Comparison of ENCODE assay signal across 8 cellular contexts in the genomic region with DNA sequence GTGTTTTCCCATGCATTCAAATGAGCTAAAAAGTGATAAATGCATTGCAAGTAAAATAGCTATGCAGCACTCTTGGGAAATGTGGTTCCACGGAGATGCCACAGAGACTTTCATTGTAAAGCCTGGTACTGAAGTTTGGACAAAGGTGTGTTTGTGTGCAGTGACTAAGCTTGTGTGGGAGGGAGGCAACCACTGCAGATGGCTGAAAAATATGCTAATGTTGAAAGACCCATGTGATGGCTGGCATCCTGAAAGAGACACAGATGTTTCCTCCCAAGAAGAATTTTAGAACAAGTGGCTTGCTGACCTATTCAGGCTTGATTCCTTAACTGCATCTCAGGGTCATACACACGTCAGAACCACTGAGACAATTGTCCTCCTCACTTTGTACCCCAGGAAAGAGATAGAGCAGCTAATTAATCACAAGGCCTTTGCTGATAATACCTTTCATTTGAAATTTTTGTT.
DNase-seq lines count a peak whose midpoint lies in the region; ATAC-seq and TF ChIP-seq lines count a peak whose summit lies in the region.

No MANE protein-coding gene starts in this region.

- H3K27me3 ChIP-seq in transverse colon (no peaks in the 10 kb centered on the region), mesendoderm (ENCODE audit: insufficient read depth, low read length, poor library complexity) (no peaks in the 10 kb centered on the region)

- no peak for TF ChIP-seq EP300 in transverse colon (IDR thresholded peaks at IDR 0.05; ENCODE audit: low read depth)

- no peak for TF ChIP-seq POLR2A in transverse colon (IDR thresholded peaks at IDR 0.05)

- H3K9me3 Mint-ChIP-seq in T-helper 2 cell treated with Interferon-gamma antibody and Interleukin-4, amounts not matched to agents 5 μg/mL and 100 μg/mL, for 36 hours, result no peaks in the 10 kb centered on the region
- peaks cover 8% of the 10 kb centered on the region for H3K9me3 Mint-ChIP-seq in stimulated activated memory B cell treated with anti-CD40 and anti-IgM and Interleukin-4, amounts not matched to agents 10 μg/mL and 1 μg/mL and 100 μg/mL, for 72 hours

- 0 to 44% methylated on average over 1 to 2 of the region's 2 CpGs for WGBS in transverse colon (ENCODE audit: low coverage in 1 of 2), 2 donors
- WGBS in mesendoderm (ENCODE audit: extremely low coverage, insufficient coverage, low lambda C conversion rate), result no CpG with 5 or more reads among the region's 2 CpGs

- H2BK120ac ChIP-seq in mesendoderm (ENCODE audit: low read depth, low read length), result no peak overlapping the region

- H3K27ac ChIP-seq in transverse colon, result no peak overlapping the region
- H3K27ac ChIP-seq in mesendoderm (ENCODE audit: low read depth, low read length), result no peak overlapping the region

- no peak for TF ChIP-seq CTCF in transverse colon (IDR thresholded peaks at IDR 0.05)

- H3K36me3 ChIP-seq in transverse colon (no peaks in the 10 kb centered on the region), mesendoderm (ENCODE audit: control insufficient read depth, insufficient read depth, low read length) (no peaks in the 10 kb centered on the region)

- peak overlapping the region; percentile 5 for H3K27ac Mint-ChIP-seq in T-helper 2 cell treated with Interferon-gamma antibody and Interleukin-4, amounts not matched to agents 5 μg/mL and 100 μg/mL, for 36 hours
- H3K27ac Mint-ChIP-seq in stimulated activated memory B cell treated with anti-CD40 and anti-IgM and Interleukin-4, amounts not matched to agents 10 μg/mL and 1 μg/mL and 100 μg/mL, for 72 hours, result peak overlapping the region; percentile 96

- no peaks in the 10 kb centered on the region for H3K79me2 ChIP-seq in mesendoderm (ENCODE audit: control insufficient read depth, insufficient read depth, low read length)

- peaks cover 0 to 3% (median 0%) of the 10 kb centered on the region in 4 donors for H3K4me1 ChIP-seq in transverse colon
- no peaks in the 10 kb centered on the region for H3K4me1 ChIP-seq in mesendoderm (ENCODE audit: control insufficient read depth, low read depth, low read length)

- no peak overlapping the region for H2BK15ac ChIP-seq in mesendoderm (replicated peaks; ENCODE audit: low read depth)

- H3K4me3 ChIP-seq in transverse colon (no peak overlapping the region), mesendoderm (ENCODE audit: low read length) (no peak overlapping the region)

- H2BK5ac ChIP-seq in mesendoderm (ENCODE audit: low read length), result no peak overlapping the region

- in situ Hi-C loops in transverse colon (cut with MboI; ENCODE audit: low pct_ligation_motif_present in 1 of 4, low pct_unique_long_range_greater_than_20kb in 1 of 4, low sequenced_read_pairs in 3 of 4), result no loop called here

- H3K56ac ChIP-seq in mesendoderm (ENCODE audit: low read length), result no peak overlapping the region

- H3K4me3 Mint-ChIP-seq in T-helper 2 cell treated with Interferon-gamma antibody and Interleukin-4, amounts not matched to agents 5 μg/mL and 100 μg/mL, for 36 hours, result peak overlapping the region; percentile 7
- H3K4me3 Mint-ChIP-seq in stimulated activated memory B cell treated with anti-CD40 and anti-IgM and Interleukin-4, amounts not matched to agents 10 μg/mL and 1 μg/mL and 100 μg/mL, for 72 hours, result peak overlapping the region; percentile 68

- H3K4me2 ChIP-seq in mesendoderm (ENCODE audit: low read length), result no peak overlapping the region

- H3K27me3 Mint-ChIP-seq in T-helper 2 cell treated with Interferon-gamma antibody and Interleukin-4, amounts not matched to agents 5 μg/mL and 100 μg/mL, for 36 hours (ENCODE audit: low read depth), result no peaks in the 10 kb centered on the region
- no peaks in the 10 kb centered on the region for H3K27me3 Mint-ChIP-seq in stimulated activated memory B cell treated with anti-CD40 and anti-IgM and Interleukin-4, amounts not matched to agents 10 μg/mL and 1 μg/mL and 100 μg/mL, for 72 hours

- H3K9ac ChIP-seq in mesendoderm (ENCODE audit: low read length), result no peak overlapping the region

- peaks cover 23% of the 10 kb centered on the region for H3K4me1 Mint-ChIP-seq in T-helper 2 cell treated with Interferon-gamma antibody and Interleukin-4, amounts not matched to agents 5 μg/mL and 100 μg/mL, for 36 hours (ENCODE audit: low read depth)
- H3K4me1 Mint-ChIP-seq in stimulated activated memory B cell treated with anti-CD40 and anti-IgM and Interleukin-4, amounts not matched to agents 10 μg/mL and 1 μg/mL and 100 μg/mL, for 72 hours, result peaks cover 86% of the 10 kb centered on the region

- H4K5ac ChIP-seq in mesendoderm (ENCODE audit: low read length), result no peak overlapping the region

- no peak overlapping the region for H4K8ac ChIP-seq in mesendoderm (ENCODE audit: low read depth, low read length)

- ATAC-seq in GM18868 (IDR thresholded peaks at IDR 0.05; ENCODE audit: unreplicated experiment), result peak; percentile 79
- ATAC-seq in HG02938 (IDR thresholded peaks at IDR 0.05; ENCODE audit: unreplicated experiment), result peak; percentile 68
- ATAC-seq in esophagus mucosa, result peak; percentile 85
- peak; percentile 93 for ATAC-seq in stimulated activated memory B cell treated with anti-CD40 and anti-IgM and Interleukin-4, amounts not matched to agents 10 μg/mL and 1 μg/mL and 100 μg/mL, for 72 hours

- no peaks in the 10 kb centered on the region for H3K9me3 ChIP-seq in transverse colon

- no peak overlapping the region for H2AK5ac ChIP-seq in mesendoderm (ENCODE audit: low read length)

- H3K18ac ChIP-seq in mesendoderm (ENCODE audit: low read length), result no peak overlapping the region

- DNase-seq in T-helper 2 cell treated with Interferon-gamma antibody and Interleukin-4, amounts not matched to agents 5 μg/mL and 100 μg/mL, for 36 hours (ENCODE audit: low spot score), result peak; percentile 73
- DNase-seq in transverse colon (no peak), NCI-H1092 treated with DMSO at 0.1 percent for 48 hours (lab: John Stamatoyannopoulos, UW) (no peak), mesendoderm (no peak)

- no peaks in the 10 kb centered on the region for H3K36me3 Mint-ChIP-seq in T-helper 2 cell treated with Interferon-gamma antibody and Interleukin-4, amounts not matched to agents 5 μg/mL and 100 μg/mL, for 36 hours (ENCODE audit: low read depth)
- peaks cover 11% of the 10 kb centered on the region for H3K36me3 Mint-ChIP-seq in stimulated activated memory B cell treated with anti-CD40 and anti-IgM and Interleukin-4, amounts not matched to agents 10 μg/mL and 1 μg/mL and 100 μg/mL, for 72 hours

- no peak overlapping the region for H3K4ac ChIP-seq in mesendoderm (ENCODE audit: low read depth, low read length)

- no peaks in the 10 kb centered on the region for H3K79me1 ChIP-seq in mesendoderm (ENCODE audit: low read length)

- intact Hi-C loops in transverse colon (cut with DNase I; ENCODE audit: low total_unique reads), result no loop called here

- H3K23ac ChIP-seq in mesendoderm (ENCODE audit: low read length), result no peak overlapping the region
